10 cellular contexts compared by ENCODE assay signal in genomic region chr1:245234217-245235120, GRCh38.
DNase-seq lines count a peak whose midpoint lies in the region; ATAC-seq and TF ChIP-seq lines count a peak whose summit lies in the region.
"Had no signal": no experiment of that assay in that cellular context is flagged by ENCODE, and none has a peak within 500 bp of the region (broad histone marks: within the 10 kb centered on the region; RNA-seq: fewer than 3 reads in every experiment).

No MANE protein-coding gene starts in this region.

- peaks cover 6% of the 10 kb centered on the region for H3K36me3 Mint-ChIP-seq in nephron (ENCODE audit: low read depth)

- H3K4me1 Mint-ChIP-seq in nephron = peaks cover 9% of the 10 kb centered on the region
- H3K4me1 Mint-ChIP-seq: central memory CD8-positive, alpha-beta T cell had no signal

- H3K27me3 Mint-ChIP-seq in nephron (ENCODE audit: low read depth) = peaks cover 5% of the 10 kb centered on the region

- no peak for TF ChIP-seq CTCF in nephron (IDR thresholded peaks at IDR 0.05; ENCODE audit: unreplicated experiment in 3 of 3)

- H3K4me3 Mint-ChIP-seq in nephron = no peak overlapping the region
- H3K4me3 Mint-ChIP-seq: central memory CD8-positive, alpha-beta T cell had no signal

- DNase-seq in DMS153 treated with DMSO at 0.1 percent for 48 hours (lab: John Stamatoyannopoulos, UW; ENCODE audit: unreplicated experiment) (peak; percentile 91), NCI-H2081 (lab: John Stamatoyannopoulos, UW) (peak; percentile 67 to 82), cerebellum (ENCODE audit: low spot score) (peak; percentile 74), glomerular visceral epithelial cell (ENCODE audit: extremely low spot score) (no peak)
- DNase-seq: NK-92 treated with Interleukin-12 subunit alpha and Interleukin-12 subunit beta, amount 100 ng/mL, for 24 hours had no signal

- no peaks in the 10 kb centered on the region for H3K9me3 Mint-ChIP-seq in nephron
- H3K9me3 Mint-ChIP-seq: central memory CD8-positive, alpha-beta T cell had no signal

- peak overlapping the region in 2 of 3 experiments; percentile 47 to 55 for H3K27ac Mint-ChIP-seq in nephron

- ATAC-seq in HG03280 (IDR thresholded peaks at IDR 0.05; ENCODE audit: unreplicated experiment) (no peak), GM19452 (IDR thresholded peaks at IDR 0.05; ENCODE audit: unreplicated experiment) (no peak), HG03565 (IDR thresholded peaks at IDR 0.05; ENCODE audit: unreplicated experiment) (no peak)
